24 cellular contexts compared by ENCODE assay signal in genomic region chr11:47689480-47689879, GRCh38. TPM values are rescaled to one million over a fixed set of nuclear protein-coding genes. Genes with fewer than 3 reads are reported as not detected.
DNase-seq lines count a peak whose midpoint lies in the region; ATAC-seq, FAIRE-seq and TF ChIP-seq lines count a peak whose summit lies in the region.
"Had no signal": no experiment of that assay in that cellular context is flagged by ENCODE, and none has a peak within 500 bp of the region (broad histone marks: within the 10 kb centered on the region; RNA-seq: fewer than 3 reads in every experiment).

No MANE protein-coding gene starts in this region.

- H3K36me3 ChIP-seq in bronchial epithelial cell (ENCODE audit: control insufficient read depth, insufficient read depth, low read length) (no peaks in the 10 kb centered on the region), duodenal mucosa (ENCODE audit: control insufficient read depth in 1 of 2, insufficient read depth in 2 of 2, low read length in 2 of 2) (no peaks in the 10 kb centered on the region), small intestine (ENCODE audit: control insufficient read depth in 2 of 2, insufficient read depth in 2 of 2, low read length in 2 of 2) (no peaks in the 10 kb centered on the region), OCI-LY7 (ENCODE audit: insufficient read depth, low read length) (no peaks in the 10 kb centered on the region)
- H3K36me3 ChIP-seq: HAP-1 had no signal

- no peak overlapping the region for H3K9ac ChIP-seq in duodenal mucosa (ENCODE audit: low read depth in 1 of 2, low read length in 2 of 2)

- H2AFZ ChIP-seq in OCI-LY7 (ENCODE audit: low read length) = no peak overlapping the region

- H3K9me3 ChIP-seq in duodenal mucosa (ENCODE audit: control insufficient read depth in 1 of 2, low read length in 2 of 2) = no peaks in the 10 kb centered on the region
- no peaks in the 10 kb centered on the region for H3K9me3 ChIP-seq in small intestine (ENCODE audit: control insufficient read depth, low read depth)
- H3K9me3 ChIP-seq in OCI-LY7 (ENCODE audit: low read length) = no peaks in the 10 kb centered on the region
- H3K9me3 ChIP-seq: A549, HAP-1 had no signal

- H3K27ac ChIP-seq in duodenal mucosa (ENCODE audit: low read depth, low read length) = peak overlapping the region; percentile 20
- peak overlapping the region; percentile 24 to 48 for H3K27ac ChIP-seq in small intestine (ENCODE audit: low read depth in 1 of 2, low read length in 1 of 2)
- H3K27ac ChIP-seq in OCI-LY7 (ENCODE audit: low read depth, low read length, poor library complexity, severe bottlenecking) = no peak overlapping the region
- H3K27ac ChIP-seq: A549 had no signal

- no peak overlapping the region for H3K4me2 ChIP-seq in OCI-LY7 (ENCODE audit: low read length)
- H3K4me2 ChIP-seq: A549 had no signal

- BruUV-seq in OCI-LY7 (replicated peaks; lab: Mats Ljungman, UMichigan) = no TSS peak

- no peak overlapping the region for H3K4me3 ChIP-seq in bronchial epithelial cell (ENCODE audit: low read depth, low read length)
- no peak overlapping the region for H3K4me3 ChIP-seq in duodenal mucosa (ENCODE audit: low read depth in 1 of 2, low read length in 2 of 2)
- H3K4me3 ChIP-seq in small intestine (ENCODE audit: low read depth in 1 of 2, low read length in 2 of 2) = no peak overlapping the region
- H3K4me3 ChIP-seq in OCI-LY7 (ENCODE audit: low read depth, low read length, poor library complexity, severe bottlenecking) = no peak overlapping the region
- H3K4me3 ChIP-seq: A549, HAP-1 had no signal

- DNase-seq in bronchial epithelial cell (ENCODE audit: low read depth) (peak; percentile 30), left colon (peak in 1 of 2 donors; percentile 11), small intestine (peak; percentile 64), superior temporal gyrus (ENCODE audit: extremely low spot score) (no peak), NCI-H2227 (lab: John Stamatoyannopoulos, UW; ENCODE audit: unreplicated experiment) (no peak), OCI-LY7 (ENCODE audit: low spot score) (no peak)
- DNase-seq: 8988T; ACHN; AML-193; C1 segment of cervical spinal cord; Calu3; CD4-positive, alpha-beta memory T cell; COR-L47; DMS53; DMS79 treated with DMSO at 0.1 percent for 48 hours; GF-D8; GOT3; HFFc6 had no signal

- POLR2A ChIA-PET in OCI-LY7 (lab: Charles Lee) = interaction anchor here (1.2 to 1.4 kb wide), 2 partner anchors 14 to 46 kb away, joined by 3 to 5 read pairs; no protein-coding TSS in a partner anchor

- H3K4me1 ChIP-seq in duodenal mucosa (ENCODE audit: control insufficient read depth in 1 of 2, insufficient read depth in 2 of 2, low read length in 2 of 2) (peaks cover 2 to 16% of the 10 kb centered on the region in 2 donors), small intestine (ENCODE audit: control insufficient read depth in 2 of 2, insufficient read depth in 1 of 2, low read depth in 1 of 2, low read length in 1 of 2) (peaks cover 0 to 2% of the 10 kb centered on the region in 2 donors), OCI-LY7 (ENCODE audit: insufficient read depth, low read length, poor library complexity, severe bottlenecking) (no peaks in the 10 kb centered on the region)
- H3K4me1 ChIP-seq: A549, HAP-1 had no signal

- no peaks in the 10 kb centered on the region for H3K9me2 ChIP-seq in OCI-LY7 (ENCODE audit: insufficient read depth, low read length)

- TF ChIP-seq CTCF in bronchial epithelial cell (IDR thresholded peaks at IDR 0.05; ENCODE audit: insufficient read depth, low read length, severe bottlenecking) (no peak), OCI-LY7 (conservative IDR thresholded peaks at IDR 0.05; ENCODE audit: low read length) (no peak)

- H4K20me1 ChIP-seq in OCI-LY7 (ENCODE audit: insufficient read depth, low read length) = no peaks in the 10 kb centered on the region

- H3K27me3 ChIP-seq in bronchial epithelial cell (ENCODE audit: control insufficient read depth, insufficient read depth, low read length) = no peaks in the 10 kb centered on the region
- no peaks in the 10 kb centered on the region for H3K27me3 ChIP-seq in duodenal mucosa (ENCODE audit: control insufficient read depth in 1 of 2, insufficient read depth in 2 of 2, low read length in 2 of 2)
- no peaks in the 10 kb centered on the region for H3K27me3 ChIP-seq in small intestine (ENCODE audit: control insufficient read depth in 2 of 2, insufficient read depth in 2 of 2, low read length in 2 of 2)

- WGBS in small intestine, 3 donors = 26 to 67% (median 41%) methylated on average over 5 of the region's 5 CpGs

- intact Hi-C loops in left colon (cut with DNase I, micrococcal nuclease) (no loop called here), OCI-LY7 (cut with micrococcal nuclease; ENCODE audit: unreplicated experiment) (no loop called here)

- ATAC-seq in left colon = peak; percentile 46
- ATAC-seq: A549 had no signal

- CTCF ChIA-PET in OCI-LY7 (lab: Charles Lee; ENCODE audit: unreplicated experiment) = no interaction called here

- FAIRE-seq in bronchial epithelial cell (lab: Jason Lieb, UNC) (no peak), small intestine (lab: Jason Lieb, UNC) (no peak)
- FAIRE-seq: A549, GM12891, H54 had no signal

- H3K79me2 ChIP-seq in OCI-LY7 (ENCODE audit: insufficient read depth, low read depth, low read length) = no peaks in the 10 kb centered on the region

RNA-seq across cellular contexts. Expression of gene AGBL2, which starts 25.7 kb away (rescaled TPM):
- total RNA-seq in bronchial epithelial cell = 0.38 and 1.1 TPM in 2 replicates
- 1 to 10 TPM; 2.3 to 2.9 TPM for total RNA-seq in left colon
- 1 to 10 TPM in 2 of 3 donors, under 1 TPM in 1; 0.81 to 2.7 (median 1.0) TPM for polyA plus RNA-seq in small intestine
- total RNA-seq in OCI-LY7 (2014; rRNA removed; shearing (Covaris generic)) = 2.0 and 5.9 TPM in 2 replicates
- total RNA-seq in OCI-LY7 (2022) = 5.5 and 8.4 TPM in 2 replicates
- total RNA-seq: G401 had no signal

RNA-seq across cellular contexts. Expression of gene MTCH2, which starts 47.1 kb away (rescaled TPM):
- total RNA-seq in bronchial epithelial cell = 80.3 and 130 TPM in 2 replicates
- 100 to 1,000 TPM; 131 to 155 TPM for total RNA-seq in left colon
- polyA plus RNA-seq in small intestine = 100 to 1,000 TPM; 115 to 149 (median 140) TPM
- total RNA-seq in OCI-LY7 (2014; rRNA removed; shearing (Covaris generic)) = 43.6 and 64.8 TPM in 2 replicates
- 112 and 119 TPM in 2 replicates for total RNA-seq in OCI-LY7 (2022)

Comparison
In these comparisons a context has a peak if more than half of its experiments do, and no peak if none do; other contexts are left out.
1. DNase-seq: peak in bronchial epithelial cell (single experiment) and small intestine (single experiment); none in superior temporal gyrus (single experiment), NCI-H2227 (single experiment) and OCI-LY7 (single experiment).